9 cellular contexts compared by ENCODE assay signal in genomic region chr17:76452102-76452645, GRCh38. TPM values are rescaled to one million over a fixed set of nuclear protein-coding genes. Genes with fewer than 3 reads are reported as not detected.
A peak's percentile ranks its signal among the peaks of the same experiment; 100 is the strongest.
DNase-seq lines count a peak whose midpoint lies in the region; ATAC-seq and TF ChIP-seq lines count a peak whose summit lies in the region.
"Had no signal": no experiment of that assay in that cellular context is flagged by ENCODE, and none has a peak within 500 bp of the region (broad histone marks: within the 10 kb centered on the region; RNA-seq: fewer than 3 reads in every experiment).

No MANE protein-coding gene starts in this region.

- H3K9me3 Mint-ChIP-seq in Caco-2 (ENCODE audit: unreplicated experiment), result no peaks in the 10 kb centered on the region

- peak overlapping the region; percentile 90 for H3K4me3 ChIP-seq in Caco-2 (ENCODE audit: low read depth, low read length)
- peak overlapping the region; percentile 81 for H3K4me3 ChIP-seq in H7 (ENCODE audit: insufficient read depth, low read depth, low read length)
- peak overlapping the region; percentile 74 to 95 for H3K4me3 ChIP-seq in SK-N-SH (ENCODE audit: low read depth in 2 of 2, low read length in 1 of 2)
- peak overlapping the region; percentile 91 to 99 for H3K4me3 ChIP-seq in neuronal stem cell (ENCODE audit: low read length in 2 of 2)

- H3F3A ChIP-seq in SK-N-SH (replicated peaks; ENCODE audit: insufficient read depth), result peaks cover 7% of the 10 kb centered on the region

- no peak overlapping the region for H2BK12ac ChIP-seq in neuronal stem cell (ENCODE audit: low read length)

- peaks cover 54% of the 10 kb centered on the region for H3K79me2 ChIP-seq in SK-N-SH (ENCODE audit: insufficient read depth)

- H2AFZ ChIP-seq in SK-N-SH (ENCODE audit: low read depth) (peak overlapping the region; percentile 85), neuronal stem cell (ENCODE audit: low read length) (peak overlapping the region; percentile 94)

- H3K4ac ChIP-seq in neuronal stem cell (ENCODE audit: low read length), result peak overlapping the region; percentile 48

- peak overlapping the region; percentile 89 for H2AK5ac ChIP-seq in neuronal stem cell (ENCODE audit: low read depth, low read length)

- no peak overlapping the region for H3K14ac ChIP-seq in neuronal stem cell (ENCODE audit: low read length)

- H3K9ac ChIP-seq in SK-N-SH (peak overlapping the region; percentile 81), neuronal stem cell (ENCODE audit: low read depth, low read length, poor library complexity) (peak overlapping the region; percentile 99)

- WGBS in SK-N-SH (ENCODE audit: low lambda C conversion rate), result under 1% methylated on average over 28 of the region's 28 CpGs
- WGBS in neuronal stem cell (ENCODE audit: extremely low coverage in 2 of 2, insufficient read length in 2 of 2, insufficient replicate concordance in 1 of 2), 2 donors, result no CpG with 5 or more reads among the region's 28 CpGs

- peak overlapping the region; percentile 7 for H4K8ac ChIP-seq in neuronal stem cell (ENCODE audit: low read depth, low read length)

- H3K23ac ChIP-seq in neuronal stem cell (ENCODE audit: low read depth, low read length, poor library complexity), result peak overlapping the region; percentile 92

- TF ChIP-seq CTCF in Caco-2 (IDR thresholded peaks at IDR 0.05; ENCODE audit: insufficient read depth in 1 of 2, low read depth in 1 of 2, low read length in 1 of 2, severe bottlenecking in 1 of 2, unreplicated experiment in 1 of 2), result no peak
- TF ChIP-seq CTCF in SK-N-SH (IDR thresholded peaks at IDR 0.05), result no peak

- no TSS peak for BruUV-seq in Caco-2 (replicated peaks; lab: Mats Ljungman, UMichigan)

- no peak for DNase-seq in Caco-2
- peak; percentile 62 for DNase-seq in H7
- DNase-seq in SK-N-SH, result no peak
- DNase-seq in neuronal stem cell (ENCODE audit: low spot score), result no peak
- DNase-seq in NCI-H128 (lab: John Stamatoyannopoulos, UW; ENCODE audit: unreplicated experiment), result no peak
- no peak for DNase-seq in NOMO-1 treated with dmso at 0.1 percent for 144 hours (lab: John Stamatoyannopoulos, UW; ENCODE audit: unreplicated experiment)
- DNase-seq in middle frontal gyrus (ENCODE audit: extremely low spot score, low spot score), result no peak

- no peaks in the 10 kb centered on the region for H3K27me3 Mint-ChIP-seq in Caco-2 (ENCODE audit: insufficient read depth, unreplicated experiment)

- no peaks in the 10 kb centered on the region for H3K9me3 ChIP-seq in Caco-2
- H3K9me3 ChIP-seq in SK-N-SH, result no peaks in the 10 kb centered on the region
- H3K9me3 ChIP-seq in neuronal stem cell (replicated peaks in 1 of 2; ENCODE audit: control insufficient read depth in 2 of 2, insufficient read depth in 1 of 2, low read depth in 1 of 2, low read length in 2 of 2), result no peaks in the 10 kb centered on the region

- H3K4me2 ChIP-seq in SK-N-SH (peak overlapping the region; percentile 85), neuronal stem cell (ENCODE audit: insufficient read depth, low read length, poor library complexity, severe bottlenecking) (peak overlapping the region; percentile 85)

- H3K27ac ChIP-seq in SK-N-SH (ENCODE audit: low read depth in 2 of 2, low read length in 1 of 2), result peak overlapping the region; percentile 2 to 4; a peak in 1 of 4 replicates
- H3K27ac ChIP-seq in neuronal stem cell (replicated peaks; ENCODE audit: low read length), result no peak overlapping the region

- H3K27me3 ChIP-seq in Caco-2 (replicated peaks; ENCODE audit: control insufficient read depth, insufficient read depth, low read length), result no peaks in the 10 kb centered on the region
- H3K27me3 ChIP-seq in H7 (ENCODE audit: control insufficient read depth, insufficient read depth, low read length), result no peaks in the 10 kb centered on the region
- H3K27me3 ChIP-seq in SK-N-SH (ENCODE audit: insufficient read depth), result no peaks in the 10 kb centered on the region
- H3K27me3 ChIP-seq in neuronal stem cell (ENCODE audit: control insufficient read depth in 3 of 3, insufficient read depth in 3 of 3, low read depth in 1 of 3, low read length in 3 of 3), result no peaks in the 10 kb centered on the region

- peak overlapping the region; percentile 95 for H3K18ac ChIP-seq in neuronal stem cell (ENCODE audit: low read length)

- ATAC-seq in esophagus mucosa, result peak; percentile 51

- H3K36me3 ChIP-seq in Caco-2 (ENCODE audit: control insufficient read depth, insufficient read depth, low read length), result no peaks in the 10 kb centered on the region; the same call in 1 of the 2 replicates
- H3K36me3 ChIP-seq in H7 (replicated peaks; ENCODE audit: control insufficient read depth, insufficient read depth, low read length), result no peaks in the 10 kb centered on the region; the same call in none of the 2 replicates
- H3K36me3 ChIP-seq in SK-N-SH (replicated peaks in 1 of 2; ENCODE audit: control insufficient read depth in 1 of 2, insufficient read depth in 2 of 2, low read length in 1 of 2), result no peaks in the 10 kb centered on the region
- H3K36me3 ChIP-seq in neuronal stem cell (replicated peaks in 1 of 2; ENCODE audit: control insufficient read depth in 2 of 2, insufficient read depth in 2 of 2, low read length in 2 of 2), result no peaks in the 10 kb centered on the region

- no peak for TF ChIP-seq EP300 in SK-N-SH (IDR thresholded peaks at IDR 0.05; ENCODE audit: borderline replicate concordance in 1 of 2, low read depth in 1 of 2, low read length in 1 of 2)

- peaks cover 52% of the 10 kb centered on the region for H4K20me1 ChIP-seq in SK-N-SH (ENCODE audit: insufficient read depth)

- peaks cover 5% of the 10 kb centered on the region for H3K36me3 Mint-ChIP-seq in Caco-2 (ENCODE audit: insufficient read depth, unreplicated experiment)

- peak overlapping the region; percentile 61 for H3K27ac Mint-ChIP-seq in Caco-2 (ENCODE audit: unreplicated experiment)

- no peak for TF ChIP-seq RAD21 in SK-N-SH (IDR thresholded peaks at IDR 0.05; ENCODE audit: low read length)

- H3K79me1 ChIP-seq in neuronal stem cell (ENCODE audit: low read depth, low read length), result peaks cover 10% of the 10 kb centered on the region

- peak overlapping the region; percentile 65 for H3K4me3 Mint-ChIP-seq in Caco-2 (ENCODE audit: unreplicated experiment)

- no peaks in the 10 kb centered on the region for H3K9me2 ChIP-seq in SK-N-SH

- H2BK15ac ChIP-seq in neuronal stem cell (ENCODE audit: low read length), result peak overlapping the region; percentile 63

- CTCF ChIA-PET in Caco-2 (lab: Charles Lee) (interaction anchor here (0.6 to 0.9 kb wide), 4 partner anchors 44 to 1858 kb away, joined by 3 to 8 read pairs (median 3); partner anchors contain the start of genes ACOX1 and TEN1), SK-N-SH (lab: Yijun Ruan, JAX) (interaction anchor here (0.7 to 56.8 kb wide), 21 partner anchors 9 to 635 kb away, joined by 3 to 1687 read pairs (median 9); partner anchors contain the start of genes AANAT and RHBDF2)

- intact Hi-C loops in Caco-2 (cut with micrococcal nuclease; ENCODE audit: unreplicated experiment), result no loop called here

- peak overlapping the region; percentile 26 for H2BK5ac ChIP-seq in neuronal stem cell (ENCODE audit: low read length)

- H2BK120ac ChIP-seq in neuronal stem cell (ENCODE audit: low read depth, low read length), result no peak overlapping the region

- no peak overlapping the region for H4K91ac ChIP-seq in neuronal stem cell (ENCODE audit: low read depth, low read length, poor library complexity)

- POLR2A ChIA-PET in Caco-2 (lab: Charles Lee) (interaction anchor here (0.5 to 1.5 kb wide), 2 partner anchors 105 to 181 kb away, joined by 3 read pairs; no protein-coding TSS in a partner anchor), SK-N-SH (lab: Yijun Ruan, JAX) (interaction anchor here (0.9 to 2.1 kb wide), 7 partner anchors 9 to 92 kb away, joined by 3 to 9 read pairs (median 5); no protein-coding TSS in a partner anchor)

- H3K4me1 ChIP-seq in Caco-2 (peaks cover 6% of the 10 kb centered on the region), SK-N-SH (ENCODE audit: control insufficient read depth in 1 of 2, insufficient read depth in 2 of 2, low read depth in 1 of 2, low read length in 1 of 2) (peaks cover 21 to 25% of the 10 kb centered on the region in 2 experiments), neuronal stem cell (ENCODE audit: control insufficient read depth in 2 of 2, insufficient read depth in 1 of 2, low read depth in 1 of 2, low read length in 2 of 2) (peaks cover 5 to 13% of the 10 kb centered on the region in 2 donors)

- H3K4me1 Mint-ChIP-seq in Caco-2 (ENCODE audit: low read depth, unreplicated experiment), result peaks cover 7% of the 10 kb centered on the region

TF ChIP-seq in SK-N-SH, 30 proteins besides CTCF, POLR2A, EP300 and RAD21:
- TF ChIP-seq MXI1 (IDR thresholded peaks at IDR 0.05; ENCODE audit: low read depth, low read length) (peak; percentile 76), TCF12 (IDR thresholded peaks at IDR 0.05) (no peak)

RNA-seq across cellular contexts. Expression of gene UBE2O, which starts 0.8 kb away (rescaled TPM):
- total RNA-seq in Caco-2 (2022) (37.6 and 39.2 TPM in 2 replicates), esophagus mucosa (17.2 TPM)
- 52.2 and 58.7 TPM in 2 replicates for total RNA-seq in H7 (2014; rRNA removed; shearing (Covaris generic))
- polyA plus RNA-seq in SK-N-SH (2012; rRNA removed), result 20.0 and 25.4 TPM in 2 replicates
- 9.8 and 16.2 TPM in 2 replicates for polyA plus RNA-seq in SK-N-SH (2012; cell fraction: cytosol; rRNA removed)
- polyA plus RNA-seq in SK-N-SH (2012; cell fraction: nucleus; rRNA removed), result 54.5 and 60.1 TPM in 2 replicates
- polyA plus RNA-seq in neuronal stem cell (2013, experiment 1 of 2), result 17.1 TPM
- polyA plus RNA-seq in neuronal stem cell (2013, experiment 2 of 2), result 16.9 TPM

RNA-seq across cellular contexts. Expression of gene AANAT, which starts 15.2 kb away (rescaled TPM):
- total RNA-seq in Caco-2 (2022), result not detected in 2 replicates
- total RNA-seq in H7 (2014; rRNA removed; shearing (Covaris generic)), result 0.17 TPM in 1 of 2 replicates, not detected in the other
- polyA plus RNA-seq in SK-N-SH (2012; rRNA removed), result 0.26 TPM in 1 of 2 replicates, not detected in the other
- polyA plus RNA-seq in SK-N-SH (2012; cell fraction: cytosol; rRNA removed), result 0.04 and 0.07 TPM in 2 replicates
- 0.56 and 1.2 TPM in 2 replicates for polyA plus RNA-seq in SK-N-SH (2012; cell fraction: nucleus; rRNA removed)
- total RNA-seq in esophagus mucosa, result not detected
- polyA plus RNA-seq in neuronal stem cell (2013, experiment 1 of 2), result 0.13 TPM
- not detected for polyA plus RNA-seq in neuronal stem cell (2013, experiment 2 of 2)
- total RNA-seq: pulmonary artery endothelial cell had no signal

RNA-seq across cellular contexts. Expression of gene RHBDF2, which starts 49.0 kb away (rescaled TPM):
- 33.8 and 37.2 TPM in 2 replicates for total RNA-seq in Caco-2 (2022)
- total RNA-seq in H7 (2014; rRNA removed; shearing (Covaris generic)), result 23.0 and 34.3 TPM in 2 replicates
- 14.0 and 16.1 TPM in 2 replicates for polyA plus RNA-seq in SK-N-SH (2012; rRNA removed)
- 7.0 and 9.1 TPM in 2 replicates for polyA plus RNA-seq in SK-N-SH (2012; cell fraction: cytosol; rRNA removed)
- polyA plus RNA-seq in SK-N-SH (2012; cell fraction: nucleus; rRNA removed), result 51.9 and 65.9 TPM in 2 replicates
- 36.8 TPM for total RNA-seq in esophagus mucosa
- polyA plus RNA-seq in neuronal stem cell (2013, experiment 1 of 2), result 2.4 TPM
- polyA plus RNA-seq in neuronal stem cell (2013, experiment 2 of 2), result 2.3 TPM
